Comparison of ENCODE assay signal across 8 cellular contexts in the genomic region with DNA sequence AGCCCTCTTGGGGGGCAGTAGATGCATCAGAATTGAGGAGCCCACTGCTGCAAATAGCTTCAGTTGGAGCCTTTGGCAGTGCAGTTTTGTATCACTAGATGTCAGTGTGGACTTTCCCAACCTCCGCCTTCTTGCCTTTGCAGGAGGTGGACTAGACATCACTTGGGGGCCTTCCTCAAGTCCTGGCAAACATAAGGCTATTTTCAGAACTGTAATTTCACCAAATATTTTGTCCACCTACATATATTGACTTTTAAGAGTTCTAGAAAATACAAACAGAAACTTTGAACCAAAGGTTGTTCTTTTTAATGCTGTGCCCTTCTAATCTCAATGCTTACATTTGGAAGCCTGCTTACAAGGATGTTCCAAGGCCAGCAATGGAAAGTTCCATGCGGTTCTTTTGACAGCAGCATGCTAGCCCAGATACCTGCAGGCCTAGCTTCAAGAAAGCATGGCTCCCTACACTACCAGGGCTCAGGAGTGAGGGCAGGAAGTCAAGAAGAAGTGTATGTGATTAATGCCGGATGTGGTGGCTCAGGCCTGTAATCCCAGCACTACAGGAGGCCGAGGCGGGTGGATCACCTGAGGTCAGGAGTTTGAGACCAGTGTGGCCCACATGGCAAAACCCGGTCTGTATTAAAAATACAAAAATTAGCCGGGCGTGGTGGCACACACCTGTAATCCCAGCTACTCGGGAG. TPM values are rescaled to one million over a fixed set of nuclear protein-coding genes. Genes with fewer than 3 reads are reported as not detected.
A peak's percentile ranks its signal among the peaks of the same experiment; 100 is the strongest.
DNase-seq lines count a peak whose midpoint lies in the region; ATAC-seq and TF ChIP-seq lines count a peak whose summit lies in the region.

No MANE protein-coding gene starts in this region.

- peak; percentile 60 for ATAC-seq in HG03280 (IDR thresholded peaks at IDR 0.05; ENCODE audit: unreplicated experiment)
- no peak for ATAC-seq in HG02870 (IDR thresholded peaks at IDR 0.05; ENCODE audit: unreplicated experiment)

- no peak overlapping the region for H2AFZ ChIP-seq in PC-9

- H3K4me2 ChIP-seq in PC-9: no peak overlapping the region

- BruUV-seq in PC-9 (replicated peaks; lab: Mats Ljungman, UMichigan): no TSS peak

- H3K27ac ChIP-seq in PC-9: no peak overlapping the region

- intact Hi-C loops in PC-9 (cut with micrococcal nuclease; ENCODE audit: unreplicated experiment): loop anchor here (1.0 to 10.0 kb wide), 5 partner anchors 50 to 464 kb away; no protein-coding TSS in a partner anchor

- CTCF ChIA-PET in PC-9 (lab: Charles Lee): interaction anchor here (0.8 to 1.1 kb wide), 6 partner anchors 110 to 288 kb away, joined by 3 to 8 read pairs (median 4); no protein-coding TSS in a partner anchor

- no peak overlapping the region for H3K4me3 ChIP-seq in PC-9

- no peaks in the 10 kb centered on the region for H3K9me3 Mint-ChIP-seq in progenitor cell of endocrine pancreas (ENCODE audit: low read depth)

- peak; percentile 73 for TF ChIP-seq CTCF in PC-9 (conservative IDR thresholded peaks at IDR 0.05)
- TF ChIP-seq CTCF in progenitor cell of endocrine pancreas (IDR thresholded peaks at IDR 0.05; ENCODE audit: unreplicated experiment): peak; percentile 64

- peaks cover 4% of the 10 kb centered on the region for H3K4me1 Mint-ChIP-seq in progenitor cell of endocrine pancreas (ENCODE audit: low read depth)

- no peaks in the 10 kb centered on the region; the same call in 1 of the 2 replicates for H3F3A ChIP-seq in PC-9 (ENCODE audit: insufficient read depth, low read depth)

- H3K79me2 ChIP-seq in PC-9 (ENCODE audit: low read depth): no peaks in the 10 kb centered on the region

- H3K27ac Mint-ChIP-seq in progenitor cell of endocrine pancreas: peak overlapping the region; percentile 63

- no peaks in the 10 kb centered on the region for H3K27me3 ChIP-seq in PC-9 (ENCODE audit: insufficient read depth, low read depth)

- H3K36me3 Mint-ChIP-seq in progenitor cell of endocrine pancreas (ENCODE audit: insufficient read depth): no peaks in the 10 kb centered on the region

- no peaks in the 10 kb centered on the region for H3K4me1 ChIP-seq in PC-9 (replicated peaks; ENCODE audit: insufficient read depth)

- H4K20me1 ChIP-seq in PC-9 (ENCODE audit: insufficient read depth): no peaks in the 10 kb centered on the region

- no peaks in the 10 kb centered on the region for H3K27me3 Mint-ChIP-seq in progenitor cell of endocrine pancreas

- no peaks in the 10 kb centered on the region for H3K9me2 ChIP-seq in PC-9 (ENCODE audit: insufficient read depth)

- H3K36me3 ChIP-seq in PC-9 (ENCODE audit: low read depth): no peaks in the 10 kb centered on the region

- no peaks in the 10 kb centered on the region for H3K9me3 ChIP-seq in PC-9 (ENCODE audit: insufficient read depth, low read depth)

- no peak overlapping the region for H3K4me3 Mint-ChIP-seq in progenitor cell of endocrine pancreas (ENCODE audit: low read depth)

- DNase-seq in NCI-H146 (lab: John Stamatoyannopoulos, UW): peak; percentile 33
- DNase-seq in NCI-H146 treated with DMSO at 0.1 percent for 48 hours (lab: John Stamatoyannopoulos, UW; ENCODE audit: unreplicated experiment): no peak
- DNase-seq in PC-9: peak in 1 of 2 experiments; percentile 37
- DNase-seq in activated gamma-delta T cell treated with anti-CD3 and anti-CD28 coated beads, Interleukin-2, amount 50 U/mL, for 16 hours (ENCODE audit: low read depth): peak; percentile 29
- DNase-seq in globus pallidus (ENCODE audit: low spot score): peak; percentile 69
- peak; percentile 17 for DNase-seq in progenitor cell of endocrine pancreas (ENCODE audit: low spot score, unreplicated experiment)

- POLR2A ChIA-PET in PC-9 (lab: Charles Lee; ENCODE audit: unreplicated experiment): no interaction called here

RNA-seq across cellular contexts. Expression of a gene that starts 8.0 kb away (rescaled TPM):
- 24.7 and 28.2 TPM in 2 replicates for total RNA-seq in PC-9 (2021)
- total RNA-seq in progenitor cell of endocrine pancreas: 13.8 and 14.4 TPM in 2 replicates
